In the genomic region with DNA sequence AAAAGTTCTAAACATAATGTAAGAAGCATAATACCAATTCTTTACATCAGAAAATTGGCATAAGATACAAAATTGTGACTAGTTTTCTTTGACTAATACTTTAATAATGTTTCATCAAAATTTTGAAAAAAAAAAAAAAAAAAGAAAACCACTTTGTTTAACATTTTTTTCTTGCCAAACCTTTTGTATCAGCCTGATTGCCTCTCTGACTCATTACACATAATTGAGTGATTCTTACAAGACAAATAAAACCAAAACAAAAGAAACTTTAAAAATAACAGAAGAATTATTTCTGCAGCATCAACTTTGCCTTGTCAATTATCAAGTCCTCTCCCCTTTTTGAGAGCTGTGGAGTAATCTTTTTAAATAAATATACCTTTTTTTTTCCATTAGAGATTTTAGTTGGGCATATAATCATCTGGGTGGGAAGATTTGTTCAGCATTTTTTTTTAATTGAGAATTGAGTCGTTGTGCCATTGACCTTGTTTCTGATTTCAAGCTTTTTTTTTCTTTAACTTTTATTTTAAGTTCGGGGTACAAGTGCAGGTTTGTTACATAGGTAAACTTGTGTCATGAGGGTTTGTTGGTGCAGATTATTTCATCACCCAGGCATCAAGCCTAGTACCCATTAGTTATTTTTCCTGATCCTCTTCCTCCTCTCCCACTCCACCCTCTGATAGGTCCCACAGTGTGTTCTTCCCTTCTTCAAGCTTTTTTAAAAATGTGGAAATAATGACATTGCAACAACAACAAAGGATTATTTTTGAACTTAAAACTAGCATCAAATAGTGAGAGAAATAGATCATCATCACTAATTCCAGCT, we compare ENCODE assay signal across 16 cellular contexts. TPM values are rescaled to one million over a fixed set of nuclear protein-coding genes. Genes with fewer than 3 reads are reported as not detected.
DNase-seq lines count a peak whose midpoint lies in the region; ATAC-seq, FAIRE-seq and TF ChIP-seq lines count a peak whose summit lies in the region.
"Had no signal": no experiment of that assay in that cellular context is flagged by ENCODE, and none has a peak within 500 bp of the region (broad histone marks: within the 10 kb centered on the region; RNA-seq: fewer than 3 reads in every experiment).

No MANE protein-coding gene starts in this region.

- H2AFZ ChIP-seq in endothelial cell of umbilical vein (ENCODE audit: low read depth, low read length) (no peak overlapping the region), HepG2 (ENCODE audit: low read length) (no peak overlapping the region)

- no peak overlapping the region for H3K4me3 Mint-ChIP-seq in neural crest cell
- H3K4me3 Mint-ChIP-seq: CD8-positive, alpha-beta T cell; central memory CD8-positive, alpha-beta T cell; stimulated activated memory B cell treated with anti-CD40 and anti-IgM and Interleukin-4, amounts not matched to agents 10 μg/mL and 1 μg/mL and 100 μg/mL, for 72 hours had no signal

- no peak for ATAC-seq in HepG2
- ATAC-seq: CD8-positive, alpha-beta T cell; stimulated activated memory B cell treated with anti-CD40 and anti-IgM and Interleukin-4, amounts not matched to agents 10 μg/mL and 1 μg/mL and 100 μg/mL, for 72 hours had no signal

- dilution Hi-C loops in endothelial cell of umbilical vein (cut with MboI; ENCODE audit: extremely low pct_ligation_motif_present, low sequenced_read_pairs), result no loop called here

- no TSS peak for BruUV-seq in endothelial cell of umbilical vein (replicated peaks; lab: Mats Ljungman, UMichigan)
- no TSS peak for BruUV-seq in HepG2 (replicated peaks; lab: Mats Ljungman, UMichigan)

- DNase-seq in Caki2 (ENCODE audit: low read depth), result peak; percentile 23
- DNase-seq in M059J (ENCODE audit: low read depth), result peak; percentile 68
- peak; percentile 61 for DNase-seq in endothelial cell of umbilical vein (ENCODE audit: low read depth, low spot score)
- no peak for DNase-seq in neural crest cell (ENCODE audit: low read depth, low spot score)
- no peak for DNase-seq in OCI-M1 (lab: John Stamatoyannopoulos, UW)
- no peak for DNase-seq in tibial artery
- DNase-seq in uterus, result no peak
- DNase-seq in HepG2 (ENCODE audit: low spot score), result no peak
- DNase-seq: activated CD4-positive, alpha-beta T cell treated with anti-CD3 and anti-CD28 coated beads for 4 hours; activated effector memory CD4-positive, alpha-beta T cell treated with Interleukin-2 at 50 U/mL for 16 hours; CD8-positive, alpha-beta T cell; KBM-7; left ventricle myocardium inferior; stimulated activated CD4-positive, alpha-beta T cell treated with anti-CD3 and anti-CD28 coated beads, Interleukin-1b, Interleukin-23, amount 100 ng/mL, for 48 hours had no signal

- peak overlapping the region; percentile 86 for H3K4me2 ChIP-seq in endothelial cell of umbilical vein (ENCODE audit: insufficient read depth, low read length)
- H3K4me2 ChIP-seq in HepG2 (ENCODE audit: low read depth, low read length), result no peak overlapping the region

- TF ChIP-seq POLR2A in endothelial cell of umbilical vein (IDR thresholded peaks at IDR 0.05; ENCODE audit: low read depth, low read length), result no peak
- no peak for TF ChIP-seq POLR2A in uterus (IDR thresholded peaks at IDR 0.05)
- TF ChIP-seq POLR2A in HepG2 (IDR thresholded peaks at IDR 0.05; ENCODE audit: insufficient read depth in 1 of 2, low read depth in 2 of 2, low read length in 2 of 2), result no peak

- no peaks in the 10 kb centered on the region for H3K9me1 ChIP-seq in endothelial cell of umbilical vein (replicated peaks; ENCODE audit: control insufficient read depth, extremely low read depth, insufficient read depth, low read length)

- H3K27ac Mint-ChIP-seq in neural crest cell (ENCODE audit: unreplicated experiment), result peak overlapping the region; percentile 6
- H3K27ac Mint-ChIP-seq: CD8-positive, alpha-beta T cell; stimulated activated memory B cell treated with anti-CD40 and anti-IgM and Interleukin-4, amounts not matched to agents 10 μg/mL and 1 μg/mL and 100 μg/mL, for 72 hours had no signal

- no peaks in the 10 kb centered on the region for H3K36me3 Mint-ChIP-seq in neural crest cell (ENCODE audit: low read depth)
- H3K36me3 Mint-ChIP-seq: CD8-positive, alpha-beta T cell; stimulated activated memory B cell treated with anti-CD40 and anti-IgM and Interleukin-4, amounts not matched to agents 10 μg/mL and 1 μg/mL and 100 μg/mL, for 72 hours had no signal

- no peaks in the 10 kb centered on the region for H3K36me3 ChIP-seq in endothelial cell of umbilical vein (ENCODE audit: control insufficient read depth in 2 of 2, extremely low read depth in 1 of 2, insufficient read depth in 2 of 2, low read length in 2 of 2)
- H3K36me3 ChIP-seq in tibial artery, result no peaks in the 10 kb centered on the region
- H3K36me3 ChIP-seq in uterus, result no peaks in the 10 kb centered on the region
- no peaks in the 10 kb centered on the region for H3K36me3 ChIP-seq in HepG2 (replicated peaks in 1 of 2; ENCODE audit: control insufficient read depth in 1 of 2, insufficient read depth in 2 of 2, low read length in 2 of 2)
- H3K36me3 ChIP-seq: left ventricle myocardium inferior had no signal

- H3K27me3 ChIP-seq in endothelial cell of umbilical vein (ENCODE audit: control insufficient read depth in 2 of 2, insufficient read depth in 2 of 2, low read length in 2 of 2) (no peaks in the 10 kb centered on the region), tibial artery (peaks cover 0 to 19% of the 10 kb centered on the region in 2 donors), uterus (peaks cover 0 to 5% of the 10 kb centered on the region in 2 donors), HepG2 (ENCODE audit: control insufficient read depth in 1 of 2, insufficient read depth in 2 of 2, low read length in 2 of 2) (peaks cover 0 to 2% of the 10 kb centered on the region in 2 experiments; a peak in 1 of 5 replicates)

- peak overlapping the region; percentile 46 for H3K27ac ChIP-seq in endothelial cell of umbilical vein (ENCODE audit: insufficient read depth, low read depth, low read length)
- H3K27ac ChIP-seq in tibial artery, result no peak overlapping the region
- no peak overlapping the region for H3K27ac ChIP-seq in uterus
- H3K27ac ChIP-seq in HepG2 (ENCODE audit: extremely low read length, insufficient read depth, low read length), result no peak overlapping the region
- H3K27ac ChIP-seq: left ventricle myocardium inferior had no signal

- intact Hi-C loops in endothelial cell of umbilical vein (cut with micrococcal nuclease), result loop anchor here (1.0 to 2.0 kb wide), 3 partner anchors 36 to 175 kb away; no protein-coding TSS in a partner anchor
- intact Hi-C loops in tibial artery (cut with DNase I; ENCODE audit: low total_unique reads), result no loop called here
- intact Hi-C loops in uterus (cut with DNase I; ENCODE audit: low total_unique reads), result no loop called here
- intact Hi-C loops in HepG2 (cut with micrococcal nuclease; ENCODE audit: unreplicated experiment), result no loop called here

- POLR2A ChIA-PET in endothelial cell of umbilical vein (lab: Charles Lee) (interaction anchor here (0.6 to 0.7 kb wide), 2 partner anchors 153 to 352 kb away, joined by 3 read pairs; no protein-coding TSS in a partner anchor), HepG2 (lab: Yijun Ruan, JAX) (no interaction called here)

- no peak for TF ChIP-seq CTCF in endothelial cell of umbilical vein (IDR thresholded peaks at IDR 0.05; ENCODE audit: extremely low read depth in 1 of 2, insufficient read depth in 1 of 2, low read depth in 1 of 2, low read length in 2 of 2)
- TF ChIP-seq CTCF in neural crest cell (conservative IDR thresholded peaks at IDR 0.05), result no peak
- TF ChIP-seq CTCF in tibial artery (IDR thresholded peaks at IDR 0.05), result no peak
- no peak for TF ChIP-seq CTCF in uterus (IDR thresholded peaks at IDR 0.05)
- TF ChIP-seq CTCF in HepG2 (CRISPR knock-in tag; IDR thresholded peaks at IDR 0.05), result no peak

- H3K9ac ChIP-seq in endothelial cell of umbilical vein (replicated peaks; ENCODE audit: extremely low read depth, insufficient read depth, low read length), result peak overlapping the region; percentile 52
- no peak overlapping the region for H3K9ac ChIP-seq in HepG2 (ENCODE audit: insufficient read depth, low read depth, low read length)

- WGBS in HepG2 (ENCODE audit: low lambda C conversion rate), result 20% methylated on average over 2 of the region's 2 CpGs

- CTCF ChIA-PET in endothelial cell of umbilical vein (lab: Charles Lee) (interaction anchor here (0.7 to 2.2 kb wide), 7 partner anchors 9 to 242 kb away, joined by 3 to 6 read pairs (median 3); no protein-coding TSS in a partner anchor), HepG2 (lab: Yijun Ruan, JAX; ENCODE audit: low intra/inter-chr PET ratio, low total read pairs) (no interaction called here)

- H3K27me3 Mint-ChIP-seq in neural crest cell (ENCODE audit: low read depth), result no peaks in the 10 kb centered on the region

- H3K9me3 Mint-ChIP-seq in neural crest cell, result peaks cover 9% of the 10 kb centered on the region
- H3K9me3 Mint-ChIP-seq: central memory CD8-positive, alpha-beta T cell had no signal

- H3K9me3 ChIP-seq in endothelial cell of umbilical vein (replicated peaks; ENCODE audit: control insufficient read depth, insufficient read depth, low read length), result no peaks in the 10 kb centered on the region
- no peaks in the 10 kb centered on the region for H3K9me3 ChIP-seq in tibial artery
- H3K9me3 ChIP-seq in uterus, result no peaks in the 10 kb centered on the region
- H3K9me3 ChIP-seq in HepG2 (ENCODE audit: low read length), result no peaks in the 10 kb centered on the region

- H3K4me3 ChIP-seq in endothelial cell of umbilical vein (replicated peaks in 1 of 3; ENCODE audit: insufficient read depth in 1 of 3, low read depth in 1 of 3, low read length in 3 of 3) (peak overlapping the region in 1 of 3 experiments; percentile 12), tibial artery (no peak overlapping the region), uterus (no peak overlapping the region), HepG2 (replicated peaks in 1 of 3; ENCODE audit: insufficient read depth in 1 of 3, low read depth in 2 of 3, low read length in 3 of 3) (no peak overlapping the region)
- H3K4me3 ChIP-seq: left ventricle myocardium inferior had no signal

- H3K4me1 Mint-ChIP-seq in neural crest cell, result peaks cover 9% of the 10 kb centered on the region
- H3K4me1 Mint-ChIP-seq: central memory CD8-positive, alpha-beta T cell; stimulated activated memory B cell treated with anti-CD40 and anti-IgM and Interleukin-4, amounts not matched to agents 10 μg/mL and 1 μg/mL and 100 μg/mL, for 72 hours had no signal

- in situ Hi-C loops in Caki2 (cut with HindIII; ENCODE audit: low pct_unique_long_range_greater_than_20kb, low sequenced_read_pairs), result no loop called here
- in situ Hi-C loops in HepG2 (cut with HindIII; ENCODE audit: extremely low pct_ligation_motif_present, low pct_unique_long_range_greater_than_20kb), result no loop called here

- H3K4me1 ChIP-seq in endothelial cell of umbilical vein (ENCODE audit: control insufficient read depth, extremely low read depth, insufficient read depth, low read length) (peaks cover 17% of the 10 kb centered on the region), tibial artery (no peaks in the 10 kb centered on the region), uterus (no peaks in the 10 kb centered on the region), HepG2 (ENCODE audit: insufficient read depth, low read length) (no peaks in the 10 kb centered on the region; the same call in 1 of the 2 replicates)
- H3K4me1 ChIP-seq: left ventricle myocardium inferior had no signal

- TF ChIP-seq EP300 in HepG2 (IDR thresholded peaks at IDR 0.05; ENCODE audit: low read depth in 2 of 2, low read length in 2 of 2), result no peak
- TF ChIP-seq EP300 in HepG2 (CRISPR knock-in tag; IDR thresholded peaks at IDR 0.05; ENCODE audit: borderline replicate concordance), result no peak

- FAIRE-seq in endothelial cell of umbilical vein (lab: Jason Lieb, UNC), result peak; percentile 67
- no peak for FAIRE-seq in HepG2 (lab: Jason Lieb, UNC)

- no peaks in the 10 kb centered on the region for H3K79me2 ChIP-seq in endothelial cell of umbilical vein (ENCODE audit: control insufficient read depth, insufficient read depth, low read length)
- no peaks in the 10 kb centered on the region for H3K79me2 ChIP-seq in HepG2 (ENCODE audit: insufficient read depth, low read length)

- H4K20me1 ChIP-seq in endothelial cell of umbilical vein (replicated peaks; ENCODE audit: control insufficient read depth, extremely low read depth, insufficient read depth, low read length) (no peaks in the 10 kb centered on the region), HepG2 (ENCODE audit: insufficient read depth, low read length) (no peaks in the 10 kb centered on the region)

- no peak for TF ChIP-seq RAD21 in HepG2 (CRISPR knock-in tag; IDR thresholded peaks at IDR 0.05)

RNA-seq across cellular contexts. Expression of a gene that starts 45.8 kb away (rescaled TPM):
- 49.5 and 51.5 TPM in 2 replicates for total RNA-seq in Caki2 (2014; rRNA removed; shearing (Covaris generic); ENCODE audit: low replicate concordance)
- 7.3 and 8.2 TPM in 2 replicates for total RNA-seq in M059J (2014; rRNA removed; shearing (Covaris generic))
- 85.4 and 89.0 TPM in 2 replicates for total RNA-seq in endothelial cell of umbilical vein
- polyA plus RNA-seq in endothelial cell of umbilical vein, result 13.1 and 13.2 TPM in 2 replicates
- polyA plus RNA-seq in endothelial cell of umbilical vein (2011; cell fraction: cytosol; rRNA removed), result 15.1 and 16.6 TPM in 2 replicates
- polyA plus RNA-seq in endothelial cell of umbilical vein (2011; cell fraction: nucleus; rRNA removed), result 23.5 and 41.4 TPM in 2 replicates
- 66.9 and 114 TPM in 2 replicates for polyA plus RNA-seq in endothelial cell of umbilical vein (2012)
- polyA minus RNA-seq in endothelial cell of umbilical vein, result 17.1 and 23.8 TPM in 2 replicates
- 0.61 TPM for polyA minus RNA-seq in endothelial cell of umbilical vein (2011; cell fraction: cytosol; rRNA and poly(A)+ RNA removed)
- polyA minus RNA-seq in endothelial cell of umbilical vein (2011; cell fraction: nucleus; rRNA and poly(A)+ RNA removed), result 85.2 and 99.1 TPM in 2 replicates
- total RNA-seq in neural crest cell, result 195 and 200 TPM in 2 replicates
- total RNA-seq in uterus, result 10 to 100 TPM in 1 of 4 donors, under 1 TPM in 2, not detected in 1; 0.29 to 15.9 (median 0.51) TPM
- 72.0 and 104 TPM in 2 replicates for total RNA-seq in HepG2 (2016; rRNA removed; fragmentation: Illumina TruSeq; extraction: Trizol)
- total RNA-seq in HepG2 (2016; cell fraction: cytosol; rRNA removed; fragmentation: Illumina TruSeq; extraction: Trizol; ENCODE audit: low read depth), result 10.3 and 11.3 TPM in 2 replicates
- 70.8 and 101 TPM in 2 replicates for total RNA-seq in HepG2 (2016; cell fraction: insoluble cytoplasmic fraction; rRNA removed; fragmentation: Illumina TruSeq; extraction: Trizol)
- 53.4 and 58.8 TPM in 2 replicates for total RNA-seq in HepG2 (2016; cell fraction: membrane; rRNA removed; fragmentation: Illumina TruSeq; extraction: Trizol)
- total RNA-seq in HepG2 (2016; cell fraction: nucleus; rRNA removed; fragmentation: Illumina TruSeq; extraction: Trizol), result 103 and 110 TPM in 2 replicates
- polyA plus RNA-seq in HepG2 (2011; rRNA removed), result 50.6 and 78.1 TPM in 2 replicates
- 32.1 and 38.5 TPM in 2 replicates for polyA plus RNA-seq in HepG2 (2011; cell fraction: cytosol; rRNA removed)
- 54.1 and 79.2 TPM in 2 replicates for polyA plus RNA-seq in HepG2 (2011; cell fraction: nucleus; rRNA removed)
- 52.3 and 73.9 TPM in 2 replicates for polyA plus RNA-seq in HepG2 (2012)
- polyA plus RNA-seq in HepG2 (2016; cell fraction: cytosol; fragmentation: Illumina TruSeq; extraction: Trizol; ENCODE audit: low read depth), result 14.3 and 15.4 TPM in 2 replicates
- 174 and 181 TPM in 2 replicates for polyA plus RNA-seq in HepG2 (2016; cell fraction: insoluble cytoplasmic fraction; fragmentation: Illumina TruSeq; extraction: Trizol; ENCODE audit: low read depth)
- 53.7 and 56.6 TPM in 2 replicates for polyA plus RNA-seq in HepG2 (2016; cell fraction: membrane; fragmentation: Illumina TruSeq; extraction: Trizol; ENCODE audit: low read depth)
- polyA plus RNA-seq in HepG2 (2016; cell fraction: nucleus; fragmentation: Illumina TruSeq; extraction: Trizol; ENCODE audit: insufficient read depth, low read depth), result 130 and 131 TPM in 2 replicates
- polyA minus RNA-seq in HepG2 (2011; rRNA and poly(A)+ RNA removed; ENCODE audit: low replicate concordance), result 1.8 and 64.4 TPM in 2 replicates
- polyA minus RNA-seq in HepG2 (2011; cell fraction: cytosol; rRNA and poly(A)+ RNA removed), result 59.6 and 77.1 TPM in 2 replicates
- polyA minus RNA-seq in HepG2 (2011; cell fraction: nucleus; rRNA and poly(A)+ RNA removed), result 137 and 165 TPM in 2 replicates
- total RNA-seq: CD8-positive, alpha-beta T cell; left ventricle myocardium inferior had no signal

Comparison
In these comparisons a context has a peak if more than half of its experiments do, and no peak if none do; other contexts are left out.
1. DNase-seq: peak in Caki2 (single experiment), M059J (single experiment) and endothelial cell of umbilical vein (single experiment); none in neural crest cell (single experiment), OCI-M1 (single experiment), tibial artery (0 of 2), uterus (0 of 2) and HepG2 (single experiment).